13 cellular contexts compared by ENCODE assay signal in the genomic region with DNA sequence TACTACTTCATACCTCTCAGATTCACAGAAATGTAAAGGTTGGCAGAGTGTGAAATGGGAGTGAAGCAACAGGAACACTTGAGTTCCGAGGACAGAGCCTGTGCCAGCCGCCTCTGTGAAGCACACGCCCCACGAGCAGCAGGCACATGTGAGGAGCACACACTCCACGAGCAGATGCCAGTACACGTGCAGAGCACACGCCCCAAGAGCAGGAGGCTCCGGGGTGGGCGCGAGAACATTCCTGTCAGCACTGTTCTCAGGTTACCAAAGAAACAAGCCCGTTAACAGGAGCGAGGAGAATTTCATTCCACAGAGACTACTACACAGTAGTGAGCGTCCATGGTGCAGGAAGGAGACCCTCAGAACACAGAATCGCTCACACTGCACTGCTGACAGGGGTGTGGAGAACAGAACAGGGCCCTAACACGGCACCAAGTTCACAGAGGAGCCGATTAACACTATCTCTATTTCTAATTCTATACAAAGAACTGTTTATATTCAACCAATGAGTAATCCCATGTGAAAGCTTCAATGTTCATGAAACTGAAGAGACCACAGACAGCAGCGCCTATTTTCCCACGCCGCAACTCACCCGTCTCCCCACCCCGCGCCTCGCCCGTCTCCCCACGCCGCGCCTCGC. TPM values are rescaled to one million over a fixed set of nuclear protein-coding genes. Genes with fewer than 3 reads are reported as not detected.
DNase-seq lines count a peak whose midpoint lies in the region; ATAC-seq and TF ChIP-seq lines count a peak whose summit lies in the region.
"Had no signal": no experiment of that assay in that cellular context is flagged by ENCODE, and none has a peak within 500 bp of the region (broad histone marks: within the 10 kb centered on the region; RNA-seq: fewer than 3 reads in every experiment).

No MANE protein-coding gene starts in this region.

- H3K36me3 ChIP-seq in fibroblast of lung (ENCODE audit: control insufficient read depth, insufficient read depth, low read length), result peaks cover 6% of the 10 kb centered on the region
- H3K36me3 ChIP-seq in aorta (ENCODE audit: control insufficient read depth in 1 of 2, insufficient read depth in 2 of 2, low read length in 1 of 2), result peaks cover 0 to 5% of the 10 kb centered on the region in 2 donors

- H3K27ac ChIP-seq in fibroblast of lung (ENCODE audit: insufficient read depth, low read length) (no peak overlapping the region), aorta (ENCODE audit: low read depth in 1 of 2, low read length in 2 of 2) (no peak overlapping the region)
- H3K27ac ChIP-seq: hepatocyte, KMS-11 had no signal

- H3K4me3 ChIP-seq in fibroblast of lung (replicated peaks in 1 of 4; ENCODE audit: control extremely low read depth in 1 of 4, insufficient read depth in 1 of 4, low read depth in 3 of 4, low read length in 4 of 4), result no peak overlapping the region
- no peak overlapping the region for H3K4me3 ChIP-seq in skeletal muscle cell (ENCODE audit: low read depth, low read length)
- no peak overlapping the region for H3K4me3 ChIP-seq in aorta (ENCODE audit: low read length in 2 of 2)
- H3K4me3 ChIP-seq: hepatocyte had no signal

- ATAC-seq in HG03571 (IDR thresholded peaks at IDR 0.05; ENCODE audit: unreplicated experiment) (no peak), aorta (ENCODE audit: low FRiP score) (no peak)

- no peak overlapping the region for H3K4me2 ChIP-seq in fibroblast of lung (ENCODE audit: extremely low read depth, insufficient read depth, low read length)
- H3K4me2 ChIP-seq: hepatocyte, KMS-11 had no signal

- H3K9ac ChIP-seq in fibroblast of lung (ENCODE audit: insufficient read depth, low read length), result no peak overlapping the region
- H3K9ac ChIP-seq: KMS-11 had no signal

- 74 to 84% methylated on average over 20 to 28 of the region's 28 CpGs for WGBS in aorta, 2 donors

- no peak for TF ChIP-seq CTCF in fibroblast of lung (conservative IDR thresholded peaks at IDR 0.05 in 1 of 2, IDR thresholded peaks at IDR 0.05 in 1 of 2; ENCODE audit: low read depth in 1 of 2, low read length in 2 of 2)

- peak; percentile 16 for DNase-seq in DMS53 (lab: John Stamatoyannopoulos, UW)
- DNase-seq in DMS53 treated with DMSO at 0.1 percent for 48 hours (lab: John Stamatoyannopoulos, UW; ENCODE audit: unreplicated experiment), result no peak
- DNase-seq in NCI-H510A (lab: John Stamatoyannopoulos, UW), result peak; percentile 24
- peak; percentile 63 to 80 for DNase-seq in fibroblast of lung (ENCODE audit: low read depth in 2 of 2)
- DNase-seq in skeletal muscle cell (ENCODE audit: low read depth), result peak; percentile 58
- no peak for DNase-seq in aorta
- DNase-seq in stimulated activated naive CD4-positive, alpha-beta T cell treated with Interleukin-2 at 50 U/mL for 16 hours (lab: John Stamatoyannopoulos, UW), result no peak
- DNase-seq: 8988T, activated gamma-delta T cell treated with Interleukin-2 at 50 U/mL for 16 hours, H9 had no signal

- H2AFZ ChIP-seq in fibroblast of lung (ENCODE audit: low read length), result no peak overlapping the region
- H2AFZ ChIP-seq: hepatocyte had no signal

- H4K20me1 ChIP-seq in fibroblast of lung (ENCODE audit: control insufficient read depth, extremely low read depth, insufficient read depth, low read length), result no peaks in the 10 kb centered on the region

- intact Hi-C loops in aorta (cut with DNase I), result no loop called here

- H3K79me2 ChIP-seq in fibroblast of lung (ENCODE audit: control insufficient read depth, insufficient read depth, low read length), result no peaks in the 10 kb centered on the region
- H3K79me2 ChIP-seq: hepatocyte had no signal

- no peaks in the 10 kb centered on the region for H3K27me3 ChIP-seq in fibroblast of lung (ENCODE audit: control insufficient read depth, insufficient read depth, low read length)
- H3K27me3 ChIP-seq in aorta (ENCODE audit: control insufficient read depth in 1 of 2, insufficient read depth in 2 of 2, low read length in 1 of 2), result no peaks in the 10 kb centered on the region
- H3K27me3 ChIP-seq: hepatocyte had no signal

- no peaks in the 10 kb centered on the region for H3K9me3 ChIP-seq in fibroblast of lung (ENCODE audit: control insufficient read depth, insufficient read depth, low read depth, low read length)
- H3K9me3 ChIP-seq in aorta (ENCODE audit: control insufficient read depth, low read length), result no peaks in the 10 kb centered on the region

- H3K4me1 ChIP-seq in fibroblast of lung (ENCODE audit: control insufficient read depth, extremely low read depth, insufficient read depth, low read length) (no peaks in the 10 kb centered on the region), aorta (ENCODE audit: control insufficient read depth in 1 of 2, insufficient read depth in 2 of 2, low read length in 2 of 2) (no peaks in the 10 kb centered on the region)

RNA-seq across cellular contexts. Expression of gene KLHDC4, which starts 40.1 kb away (rescaled TPM):
- total RNA-seq in fibroblast of lung (17.8 and 18.5 TPM in 2 replicates), aorta (10 to 100 TPM; 33.3 to 39.0 TPM)
- polyA plus RNA-seq in fibroblast of lung (7.3 and 13.8 TPM in 2 replicates), aorta (10 to 100 TPM; 12.0 to 52.3 TPM)
- 9.1 and 19.0 TPM in 2 replicates for polyA plus RNA-seq in fibroblast of lung (2012)
- polyA minus RNA-seq in fibroblast of lung (ENCODE audit: low replicate concordance), result 4.7 and 11.3 TPM in 2 replicates

Comparison
In these comparisons a context has a peak if more than half of its experiments do, and no peak if none do; other contexts are left out.
1. DNase-seq: peak in DMS53 (single experiment), NCI-H510A (single experiment), fibroblast of lung (2 of 2) and skeletal muscle cell (single experiment); none in DMS53 treated with DMSO at 0.1 percent for 48 hours (single experiment), aorta (0 of 2) and stimulated activated naive CD4-positive, alpha-beta T cell treated with Interleukin-2 at 50 U/mL for 16 hours (single experiment).